Comparison of ENCODE assay signal across 1 cellular context in genomic region chr9:69078069-69078468, GRCh38.
TF ChIP-seq lines count a peak whose summit lies in the region.

No MANE protein-coding gene starts in this region.

TF ChIP-seq in HepG2, 621 proteins besides CTCF, POLR2A, EP300 and RAD21:
- TF ChIP-seq ZNF605 (CRISPR knock-in tag; IDR thresholded peaks at IDR 0.05) (no peak), ZNF3 (CRISPR knock-in tag; IDR thresholded peaks at IDR 0.05) (no peak), TARDBP (CRISPR knock-in tag; IDR thresholded peaks at IDR 0.05) (no peak), ATRX (CRISPR knock-in tag; IDR thresholded peaks at IDR 0.05; ENCODE audit: borderline replicate concordance) (no peak), U2AF1 (optimal IDR thresholded peaks at IDR 0.05; ENCODE audit: low read depth, low read length) (no peak), TBX2 (CRISPR knock-in tag; IDR thresholded peaks at IDR 0.05; ENCODE audit: borderline replicate concordance) (no peak), KDM2A (CRISPR knock-in tag; IDR thresholded peaks at IDR 0.05; ENCODE audit: borderline replicate concordance, low read depth) (no peak), TEAD3 (CRISPR knock-in tag; optimal IDR thresholded peaks at IDR 0.05; ENCODE audit: borderline replicate concordance) (no peak), ZNF138 (CRISPR knock-in tag; IDR thresholded peaks at IDR 0.05; ENCODE audit: low read depth) (no peak), HNRNPK (IDR thresholded peaks at IDR 0.05; ENCODE audit: low read depth, low read length, poor library complexity, severe bottlenecking) (no peak), ZNF670 (CRISPR knock-in tag; IDR thresholded peaks at IDR 0.05; ENCODE audit: borderline replicate concordance) (no peak), NKX3-1 (CRISPR knock-in tag; IDR thresholded peaks at IDR 0.05) (no peak), ZNF235 (CRISPR knock-in tag; IDR thresholded peaks at IDR 0.05; ENCODE audit: borderline replicate concordance) (no peak), MBNL3 (CRISPR knock-in tag; conservative IDR thresholded peaks at IDR 0.05) (no peak)
